ENCODE assay signal across 1 cellular context in genomic region chr22:42769574-42770447, GRCh38.
TF ChIP-seq lines count a peak whose summit lies in the region.

No MANE protein-coding gene starts in this region.

TF ChIP-seq in A549, 52 proteins besides CTCF, POLR2A, EP300 and RAD21 (continued from another document):
- TF ChIP-seq USF2 (IDR thresholded peaks at IDR 0.05) = peak; percentile 50; the same call in 1 of the 2 replicates
- TF ChIP-seq CBX8 (IDR thresholded peaks at IDR 0.05) = no peak
- no peak for TF ChIP-seq RCOR1 (IDR thresholded peaks at IDR 0.05; ENCODE audit: low read depth, low read length)
- no peak for TF ChIP-seq PHF8 (IDR thresholded peaks at IDR 0.05; ENCODE audit: borderline replicate concordance, low read depth)
- TF ChIP-seq ZC3H11A (IDR thresholded peaks at IDR 0.05) = no peak
- TF ChIP-seq E2F6 (IDR thresholded peaks at IDR 0.05; ENCODE audit: borderline replicate concordance, low read depth) = 0 out of 2 replicates have a peak, but pooled peaks have one; percentile 36
- no peak for TF ChIP-seq ZFP36 (IDR thresholded peaks at IDR 0.05; ENCODE audit: borderline replicate concordance, partially characterized antibody)
- no peak for TF ChIP-seq CHD2 (IDR thresholded peaks at IDR 0.05; ENCODE audit: low read length, partially characterized antibody)
- no peak for TF ChIP-seq FOXS1 (CRISPR knock-in tag; IDR thresholded peaks at IDR 0.05)
- no peak for TF ChIP-seq CHD4 (IDR thresholded peaks at IDR 0.05; ENCODE audit: borderline replicate concordance)
- no peak for TF ChIP-seq FOSL2 (IDR thresholded peaks at IDR 0.05)
- TF ChIP-seq FOSL2 (CRISPR knock-in tag; IDR thresholded peaks at IDR 0.05) = peak; percentile 29; the same call in 1 of the 2 replicates
- TF ChIP-seq HDAC2 (IDR thresholded peaks at IDR 0.05) = no peak
- peak; percentile 77 for TF ChIP-seq MAX (IDR thresholded peaks at IDR 0.05)
